Comparison of ENCODE assay signal across 8 cellular contexts in genomic region chr18:26383454-26384270, GRCh38.
DNase-seq lines count a peak whose midpoint lies in the region; ATAC-seq and TF ChIP-seq lines count a peak whose summit lies in the region.

No MANE protein-coding gene starts in this region.

- H3K27me3 Mint-ChIP-seq in naive thymus-derived CD8-positive, alpha-beta T cell = no peaks in the 10 kb centered on the region

- H3K36me3 Mint-ChIP-seq in naive thymus-derived CD8-positive, alpha-beta T cell = peaks cover 4 to 23% (median 21%) of the 10 kb centered on the region in 3 donors
- H3K36me3 Mint-ChIP-seq in stimulated activated effector memory CD8-positive, alpha-beta T cell treated with anti-CD3 and anti-CD28 coated beads, Interleukin-12 subunit alpha, Interleukin-12 subunit beta, amount 100 ng/mL, for 72 hours = no peaks in the 10 kb centered on the region

- H3K27ac Mint-ChIP-seq in naive thymus-derived CD8-positive, alpha-beta T cell = no peak overlapping the region
- H3K27ac Mint-ChIP-seq in stimulated activated effector memory CD8-positive, alpha-beta T cell treated with anti-CD3 and anti-CD28 coated beads, Interleukin-12 subunit alpha, Interleukin-12 subunit beta, amount 100 ng/mL, for 72 hours = no peak overlapping the region

- H3K9me2 ChIP-seq in DOHH2 (replicated peaks; ENCODE audit: control insufficient read depth, low read length) = no peaks in the 10 kb centered on the region

- no peaks in the 10 kb centered on the region for H3K27me3 ChIP-seq in DOHH2 (ENCODE audit: control insufficient read depth, low read length)

- H3K4me3 Mint-ChIP-seq in naive thymus-derived CD8-positive, alpha-beta T cell = no peak overlapping the region
- no peak overlapping the region for H3K4me3 Mint-ChIP-seq in stimulated activated effector memory CD8-positive, alpha-beta T cell treated with anti-CD3 and anti-CD28 coated beads, Interleukin-12 subunit alpha, Interleukin-12 subunit beta, amount 100 ng/mL, for 72 hours

- H3K27ac ChIP-seq in DOHH2 (ENCODE audit: low read depth, low read length) = no peak overlapping the region

- peak; percentile 38 for DNase-seq in Jurkat, Clone E6-1 (ENCODE audit: low read depth, low spot score)
- DNase-seq in RPMI8226 = peak; percentile 40
- DNase-seq in naive thymus-derived CD8-positive, alpha-beta T cell = peak in 3 of 10 donors; percentile 25 to 36 (median 30)
- no peak for DNase-seq in stimulated activated effector memory CD8-positive, alpha-beta T cell treated with anti-CD3 and anti-CD28 coated beads, Interleukin-12 subunit alpha, Interleukin-12 subunit beta, amount 100 ng/mL, for 72 hours (ENCODE audit: low spot score in 2 of 2)
- no peak for DNase-seq in activated CD4-positive, alpha-beta T cell treated with anti-CD3 and anti-CD28 coated beads for 1 hour

- H3K9me3 Mint-ChIP-seq in naive thymus-derived CD8-positive, alpha-beta T cell = no peaks in the 10 kb centered on the region
- H3K9me3 Mint-ChIP-seq in stimulated activated effector memory CD8-positive, alpha-beta T cell treated with anti-CD3 and anti-CD28 coated beads, Interleukin-12 subunit alpha, Interleukin-12 subunit beta, amount 100 ng/mL, for 72 hours = no peaks in the 10 kb centered on the region

- peaks cover 0 to 4% (median 3%) of the 10 kb centered on the region in 4 donors for H3K4me1 Mint-ChIP-seq in naive thymus-derived CD8-positive, alpha-beta T cell
- H3K4me1 Mint-ChIP-seq in stimulated activated effector memory CD8-positive, alpha-beta T cell treated with anti-CD3 and anti-CD28 coated beads, Interleukin-12 subunit alpha, Interleukin-12 subunit beta, amount 100 ng/mL, for 72 hours = no peaks in the 10 kb centered on the region

- H3K4me2 ChIP-seq in DOHH2 (ENCODE audit: low read length) = no peak overlapping the region

- H3K4me1 ChIP-seq in DOHH2 (ENCODE audit: control insufficient read depth, low read length) = no peaks in the 10 kb centered on the region

- H3K4me3 ChIP-seq in DOHH2 (ENCODE audit: low read length) = no peak overlapping the region
- H3K4me3 ChIP-seq in Jurkat, Clone E6-1 (ENCODE audit: low read length) = no peak overlapping the region

- ATAC-seq in GM21360 (IDR thresholded peaks at IDR 0.05; ENCODE audit: unreplicated experiment) (peak; percentile 81), esophagus mucosa (peak; percentile 51)
- peak; percentile 39 to 51 for ATAC-seq in naive thymus-derived CD8-positive, alpha-beta T cell
- no peak for ATAC-seq in stimulated activated effector memory CD8-positive, alpha-beta T cell treated with anti-CD3 and anti-CD28 coated beads, Interleukin-12 subunit alpha, Interleukin-12 subunit beta, amount 100 ng/mL, for 72 hours

- POLR2A ChIA-PET in naive thymus-derived CD8-positive, alpha-beta T cell (lab: Charles Lee) = no interaction called here

- no peaks in the 10 kb centered on the region for H4K20me1 ChIP-seq in DOHH2 (ENCODE audit: control insufficient read depth, insufficient read depth, low read depth, low read length)

- H3F3A ChIP-seq in DOHH2 (ENCODE audit: control insufficient read depth, insufficient read depth) = no peaks in the 10 kb centered on the region

- peak; percentile 74 for TF ChIP-seq CTCF in DOHH2 (IDR thresholded peaks at IDR 0.05; ENCODE audit: low read depth, low read length, poor library complexity, severe bottlenecking)

- no peaks in the 10 kb centered on the region for H3K9me3 ChIP-seq in DOHH2 (ENCODE audit: control insufficient read depth, insufficient read depth, low read length)

- H3K36me3 ChIP-seq in DOHH2 (ENCODE audit: control insufficient read depth, low read length) = peaks cover 3% of the 10 kb centered on the region; the same call in 1 of the 2 replicates

- no peaks in the 10 kb centered on the region for H3K79me2 ChIP-seq in DOHH2 (ENCODE audit: control insufficient read depth, low read length)

Comparison
In these comparisons a context has a peak if more than half of its experiments do, and no peak if none do; other contexts are left out.
1. DNase-seq: peak in Jurkat, Clone E6-1 (single experiment) and RPMI8226 (single experiment); none in stimulated activated effector memory CD8-positive, alpha-beta T cell treated with anti-CD3 and anti-CD28 coated beads, Interleukin-12 subunit alpha, Interleukin-12 subunit beta, amount 100 ng/mL, for 72 hours (0 of 2) and activated CD4-positive, alpha-beta T cell treated with anti-CD3 and anti-CD28 coated beads for 1 hour (single experiment).